Comparison of ENCODE assay signal across 1 cellular context in the genomic region with DNA sequence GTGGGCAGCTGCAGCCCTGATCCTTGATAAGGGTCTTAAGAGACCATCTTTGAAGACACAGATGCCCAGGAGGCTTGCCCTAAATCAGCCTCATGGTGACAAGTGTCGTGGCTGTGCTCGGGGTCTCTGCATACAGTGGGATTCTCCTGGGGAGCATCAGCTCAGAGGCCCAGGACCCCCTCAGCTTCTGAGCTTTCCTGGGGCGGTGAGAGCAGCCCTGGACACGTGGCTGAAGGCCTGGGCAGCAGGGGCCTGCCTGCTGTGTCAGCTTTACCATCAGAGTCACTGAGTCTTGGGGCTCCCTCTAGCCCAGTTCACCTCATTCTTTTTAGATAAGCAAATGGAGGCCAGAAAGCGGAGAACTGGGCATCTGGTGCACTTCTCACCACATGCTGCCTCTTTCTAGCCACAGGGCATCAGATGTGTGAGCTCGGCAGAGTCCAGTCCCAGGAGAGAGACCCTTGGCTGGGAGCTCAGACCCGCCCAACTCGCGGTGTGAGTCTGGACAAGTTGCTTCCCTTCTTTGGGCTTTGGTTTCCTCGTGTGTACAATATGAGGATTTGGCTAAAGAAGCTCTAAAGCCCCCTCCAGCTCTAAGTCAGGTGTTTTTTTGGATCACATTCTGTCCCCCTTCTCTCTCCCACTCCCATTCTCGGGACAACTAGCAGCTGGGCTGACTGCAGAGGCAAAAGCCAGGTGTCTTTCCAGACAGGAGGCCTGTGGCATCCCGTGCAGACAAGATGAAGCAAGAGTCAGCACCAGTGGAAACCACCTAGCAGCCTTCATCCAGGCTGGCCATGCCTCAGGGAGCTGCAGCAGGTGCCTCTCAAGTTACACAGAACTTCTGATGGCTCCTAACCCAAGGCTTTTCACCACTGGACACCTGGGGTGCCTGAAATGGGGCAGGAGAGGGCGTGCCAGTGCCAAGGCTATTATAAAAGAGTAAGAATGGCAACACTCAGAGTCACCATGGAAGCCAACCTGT.
TF ChIP-seq lines count a peak whose summit lies in the region.

No MANE protein-coding gene starts in this region.

TF ChIP-seq in HCT116, 20 proteins besides CTCF, POLR2A, EP300 and RAD21 (continued from another document):
- no peak for TF ChIP-seq ELF1 (IDR thresholded peaks at IDR 0.05; ENCODE audit: borderline replicate concordance, low read depth)
- no peak for TF ChIP-seq EZH2phosphoT487 (IDR thresholded peaks at IDR 0.05; ENCODE audit: borderline replicate concordance)
- no peak for TF ChIP-seq EGR1 (IDR thresholded peaks at IDR 0.05; ENCODE audit: low read depth)
- TF ChIP-seq YY1 (IDR thresholded peaks at IDR 0.05; ENCODE audit: extremely low read depth, insufficient replicate concordance, low read depth, low read length): no peak
- TF ChIP-seq, protein P1, sequence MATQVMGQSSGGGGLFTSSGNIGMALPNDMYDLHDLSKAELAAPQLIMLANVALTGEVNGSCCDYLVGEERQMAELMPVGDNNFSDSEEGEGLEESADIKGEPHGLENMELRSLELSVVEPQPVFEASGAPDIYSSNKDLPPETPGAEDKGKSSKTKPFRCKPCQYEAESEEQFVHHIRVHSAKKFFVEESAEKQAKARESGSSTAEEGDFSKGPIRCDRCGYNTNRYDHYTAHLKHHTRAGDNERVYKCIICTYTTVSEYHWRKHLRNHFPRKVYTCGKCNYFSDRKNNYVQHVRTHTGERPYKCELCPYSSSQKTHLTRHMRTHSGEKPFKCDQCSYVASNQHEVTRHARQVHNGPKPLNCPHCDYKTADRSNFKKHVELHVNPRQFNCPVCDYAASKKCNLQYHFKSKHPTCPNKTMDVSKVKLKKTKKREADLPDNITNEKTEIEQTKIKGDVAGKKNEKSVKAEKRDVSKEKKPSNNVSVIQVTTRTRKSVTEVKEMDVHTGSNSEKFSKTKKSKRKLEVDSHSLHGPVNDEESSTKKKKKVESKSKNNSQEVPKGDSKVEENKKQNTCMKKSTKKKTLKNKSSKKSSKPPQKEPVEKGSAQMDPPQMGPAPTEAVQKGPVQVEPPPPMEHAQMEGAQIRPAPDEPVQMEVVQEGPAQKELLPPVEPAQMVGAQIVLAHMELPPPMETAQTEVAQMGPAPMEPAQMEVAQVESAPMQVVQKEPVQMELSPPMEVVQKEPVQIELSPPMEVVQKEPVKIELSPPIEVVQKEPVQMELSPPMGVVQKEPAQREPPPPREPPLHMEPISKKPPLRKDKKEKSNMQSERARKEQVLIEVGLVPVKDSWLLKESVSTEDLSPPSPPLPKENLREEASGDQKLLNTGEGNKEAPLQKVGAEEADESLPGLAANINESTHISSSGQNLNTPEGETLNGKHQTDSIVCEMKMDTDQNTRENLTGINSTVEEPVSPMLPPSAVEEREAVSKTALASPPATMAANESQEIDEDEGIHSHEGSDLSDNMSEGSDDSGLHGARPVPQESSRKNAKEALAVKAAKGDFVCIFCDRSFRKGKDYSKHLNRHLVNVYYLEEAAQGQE (IDR thresholded peaks at IDR 0.05; ENCODE audit: low read depth): no peak
